Comparison of ENCODE assay signal across 8 cellular contexts in the genomic region with DNA sequence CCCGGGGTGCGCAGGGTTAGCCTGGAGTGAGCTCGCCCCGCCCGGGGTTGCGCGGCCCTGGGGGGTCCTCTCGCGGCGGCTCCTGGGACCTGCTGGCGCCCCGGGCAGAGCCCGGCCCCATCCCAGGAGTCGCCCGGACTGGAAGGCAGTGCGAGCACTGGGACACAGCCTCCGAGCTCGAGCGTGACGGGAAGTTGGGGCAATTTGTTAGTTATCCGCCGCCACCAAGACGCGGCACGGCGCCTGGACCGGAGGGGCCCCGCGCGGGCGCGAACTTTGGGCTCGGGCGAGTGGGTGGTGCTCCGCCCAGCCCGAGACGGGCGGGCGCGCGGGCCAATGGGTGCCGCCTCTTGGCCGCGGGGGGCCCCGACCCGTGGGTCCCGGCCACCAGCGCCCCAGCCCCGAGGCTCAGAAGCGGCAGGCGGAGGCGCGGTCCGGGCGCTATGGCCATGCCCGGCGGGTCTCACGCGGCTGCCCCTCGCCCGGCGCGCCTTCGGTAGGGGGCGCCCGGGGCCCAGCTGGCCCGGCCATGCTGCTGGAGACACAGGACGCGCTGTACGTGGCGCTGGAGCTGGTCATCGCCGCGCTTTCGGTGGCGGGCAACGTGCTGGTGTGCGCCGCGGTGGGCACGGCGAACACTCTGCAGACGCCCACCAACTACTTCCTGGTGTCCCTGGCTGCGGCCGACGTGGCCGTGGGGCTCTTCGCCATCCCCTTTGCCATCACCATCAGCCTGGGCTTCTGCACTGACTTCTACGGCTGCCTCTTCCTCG. TPM values are rescaled to one million over a fixed set of nuclear protein-coding genes. Genes with fewer than 3 reads are reported as not detected.
DNase-seq lines count a peak whose midpoint lies in the region; ATAC-seq and TF ChIP-seq lines count a peak whose summit lies in the region.

A gene (plus strand): TSS at position 411 of the 773 bp plus-strand sequence. CDS start 119 bp downstream, at position 530.

- CTCF ChIA-PET in IMR-90 (lab: Yijun Ruan, JAX) = interaction anchor here (0.6 to 2.1 kb wide), 9 partner anchors 13 to 93 kb away, joined by 3 to 8 read pairs (median 3); a partner anchor contains a TSS

- H3K27me3 ChIP-seq in IMR-90 (ENCODE audit: control insufficient read depth, insufficient read depth, low read length) = no peaks in the 10 kb centered on the region
- H3K27me3 ChIP-seq in body of pancreas = no peaks in the 10 kb centered on the region
- peaks cover 18% of the 10 kb centered on the region for H3K27me3 ChIP-seq in iPS DF 6.9 (ENCODE audit: control insufficient read depth, insufficient read depth, low read length)
- peaks cover 14 to 29% (median 22%) of the 10 kb centered on the region in 3 donors for H3K27me3 ChIP-seq in gastrocnemius medialis

- TF ChIP-seq POLR2A in IMR-90 (IDR thresholded peaks at IDR 0.05; ENCODE audit: low read depth, low read length) (peak; percentile 41; the same call in 1 of the 2 replicates), body of pancreas (IDR thresholded peaks at IDR 0.05) (peak in 2 of 3 donors; percentile 17 to 19), gastrocnemius medialis (IDR thresholded peaks at IDR 0.05) (no peak)

- H2AK5ac ChIP-seq in IMR-90 (ENCODE audit: low read depth, low read length) = peak within 1 kb of the TSS; percentile 82

- peak; percentile 61 to 62 for ATAC-seq in activated CD4-positive, CD25-positive, alpha-beta regulatory T cell treated with anti-CD3 and anti-CD28 coated beads, Interleukin-2, amount 50 U/mL, for 24 hours
- ATAC-seq in IMR-90 (ENCODE audit: low read depth) (peak; percentile 83), body of pancreas (peak; percentile 77), gastrocnemius medialis (peak; percentile 60 to 73), HG02870 (IDR thresholded peaks at IDR 0.05; ENCODE audit: unreplicated experiment) (no peak)

- peak within 1 kb of the TSS; percentile 87; the same call in 2 of the 3 replicates for H2BK15ac ChIP-seq in IMR-90 (ENCODE audit: low read depth, low read length)

- H4K20me1 ChIP-seq in IMR-90 (ENCODE audit: insufficient read depth, low read length) = no peaks in the 10 kb centered on the region

- peak within 1 kb of the TSS; percentile 86 for H3K9ac ChIP-seq in IMR-90 (ENCODE audit: low read depth, low read length)

- H3K79me1 ChIP-seq in IMR-90 (ENCODE audit: low read depth in 1 of 2, low read length in 2 of 2) = peaks cover 11 to 32% of the 10 kb centered on the region in 2 experiments

- no peak for DNase-seq in activated CD4-positive, CD25-positive, alpha-beta regulatory T cell (lab: John Stamatoyannopoulos, UW)
- peak; percentile 71 for DNase-seq in IMR-90
- DNase-seq in SW480 (ENCODE audit: low spot score) = peak; percentile 69
- DNase-seq in body of pancreas = peak; percentile 54 to 71 (median 63)
- no peak for DNase-seq in iPS DF 6.9 (ENCODE audit: low read depth, low spot score)
- no peak for DNase-seq in gastrocnemius medialis

- TF ChIP-seq RAD21 in IMR-90 (IDR thresholded peaks at IDR 0.05; ENCODE audit: low read length) = peak; percentile 57

- dilution Hi-C loops in IMR-90 (cut with HindIII; ENCODE audit: low sequenced_read_pairs, unreplicated experiment) = no loop called here

- peak within 1 kb of the TSS; percentile 81 for H3K4ac ChIP-seq in IMR-90 (ENCODE audit: low read depth, low read length)

- H4K8ac ChIP-seq in IMR-90 (ENCODE audit: low read depth in 2 of 2, low read length in 2 of 2) = peak within 1 kb of the TSS; percentile 80 to 97

- POLR2A ChIA-PET in IMR-90 (lab: Charles Lee; ENCODE audit: unreplicated experiment) = interaction anchor here (0.6 kb wide), 1 partner anchor 14 kb away, joined by 3 read pairs; no protein-coding TSS in a partner anchor

- H2AK9ac ChIP-seq in IMR-90 (replicated peaks; ENCODE audit: low read depth, low read length, poor library complexity) = peak within 1 kb of the TSS; percentile 63

- peaks cover 20% of the 10 kb centered on the region for H3K4me1 ChIP-seq in IMR-90 (ENCODE audit: control insufficient read depth, insufficient read depth, low read length)
- peaks cover 16% of the 10 kb centered on the region for H3K4me1 ChIP-seq in body of pancreas
- peaks cover 5% of the 10 kb centered on the region; the same call in 1 of the 2 replicates for H3K4me1 ChIP-seq in iPS DF 6.9 (ENCODE audit: control insufficient read depth, insufficient read depth, low read length)
- H3K4me1 ChIP-seq in gastrocnemius medialis = peaks cover 0 to 14% of the 10 kb centered on the region in 2 donors

- H2BK120ac ChIP-seq in IMR-90 (ENCODE audit: low read depth, low read length) = peak within 1 kb of the TSS; percentile 87

- H4K91ac ChIP-seq in IMR-90 (ENCODE audit: insufficient read depth, low read depth, low read length) = peak within 1 kb of the TSS; percentile 95

- H2AFZ ChIP-seq in IMR-90 (replicated peaks; ENCODE audit: low read length, poor library complexity) = peak within 1 kb of the TSS; percentile 98

- no TSS peak for BruUV-seq in IMR-90 (replicated peaks; lab: Mats Ljungman, UMichigan)

- H3K9me3 ChIP-seq in IMR-90 (ENCODE audit: control insufficient read depth, insufficient read depth, low read length) = no peaks in the 10 kb centered on the region
- no peaks in the 10 kb centered on the region for H3K9me3 ChIP-seq in body of pancreas
- H3K9me3 ChIP-seq in iPS DF 6.9 (ENCODE audit: control insufficient read depth, insufficient read depth, low read length) = no peaks in the 10 kb centered on the region
- no peaks in the 10 kb centered on the region for H3K9me3 ChIP-seq in gastrocnemius medialis

- peak within 1 kb of the TSS; percentile 91 for H3K4me2 ChIP-seq in IMR-90 (ENCODE audit: low read depth, low read length)

- H3K18ac ChIP-seq in IMR-90 (ENCODE audit: low read depth, low read length) = peak within 1 kb of the TSS; percentile 79

- TF ChIP-seq CTCF in IMR-90 (conservative IDR thresholded peaks at IDR 0.05; ENCODE audit: low read depth, low read length) = peak; percentile 70
- TF ChIP-seq CTCF in body of pancreas (IDR thresholded peaks at IDR 0.05) = peak in 6 of 7 experiments; percentile 18 to 63 (median 37)
- peak in 4 of 5 experiments; percentile 24 to 45 (median 34) for TF ChIP-seq CTCF in gastrocnemius medialis (IDR thresholded peaks at IDR 0.05 in 4 of 5, conservative IDR thresholded peaks at IDR 0.05 in 1 of 5)

- H3K27ac ChIP-seq in IMR-90 (ENCODE audit: insufficient read depth, low read length) (peak within 1 kb of the TSS; percentile 81), body of pancreas (peak within 1 kb of the TSS in 3 of 4 donors; percentile 30 to 51 (median 36)), iPS DF 6.9 (ENCODE audit: low read length) (no peak within 1 kb of the TSS), gastrocnemius medialis (peak within 1 kb of the TSS in 1 of 4 donors; percentile 8)

- peak within 1 kb of the TSS; percentile 45 for H4K5ac ChIP-seq in IMR-90 (ENCODE audit: low read depth, low read length)

- H3K4me3 ChIP-seq in IMR-90 (ENCODE audit: insufficient read depth, low read depth, low read length) = peak within 1 kb of the TSS; percentile 73
- peak within 1 kb of the TSS; percentile 15 to 61 for H3K4me3 ChIP-seq in body of pancreas
- H3K4me3 ChIP-seq in iPS DF 6.9 (ENCODE audit: low read length) = peak within 1 kb of the TSS; percentile 33; the same call in 1 of the 2 replicates
- H3K4me3 ChIP-seq in gastrocnemius medialis = peak within 1 kb of the TSS; percentile 52 to 66 (median 60)

- intact Hi-C loops in IMR-90 (cut with micrococcal nuclease) = loop anchor here (1.0 kb wide), 1 partner anchor 117 kb away; no protein-coding TSS in a partner anchor
- intact Hi-C loops in body of pancreas (cut with DNase I) = no loop called here
- intact Hi-C loops in gastrocnemius medialis (cut with DNase I; ENCODE audit: low total_unique reads) = no loop called here

- in situ Hi-C loops in IMR-90 (cut with MboI; ENCODE audit: low sequenced_read_pairs) (no loop called here), gastrocnemius medialis (cut with MboI; ENCODE audit: low sequenced_read_pairs in 4 of 4) (no loop called here)

- H2BK20ac ChIP-seq in IMR-90 (ENCODE audit: low read depth, low read length) = peak within 1 kb of the TSS; percentile 73

- 0% methylated on average over 44 of the region's 90 CpGs; no CpG with 5 or more reads in 1 of the 2 experiments for whole genome bisulfite sequencing in IMR-90 (ENCODE audit: extremely low coverage in 2 of 2, insufficient read length in 1 of 2), 2 experiments
- WGBS in body of pancreas, 2 donors = 0% methylated on average over 88 of the region's 90 CpGs; no CpG with 5 or more reads in 1 of the 2 donors
- WGBS in iPS DF 6.9 (ENCODE audit: insufficient coverage, insufficient read length) = no CpG with 5 or more reads among the region's 90 CpGs

- peaks cover 18% of the 10 kb centered on the region; the same call in 1 of the 2 replicates for H3K9me1 ChIP-seq in IMR-90 (ENCODE audit: insufficient read depth, low read length)

- H3K36me3 ChIP-seq in IMR-90 (ENCODE audit: control insufficient read depth, insufficient read depth, low read length) (no peaks in the 10 kb centered on the region), body of pancreas (replicated peaks in 1 of 2; ENCODE audit: insufficient read depth in 1 of 2, low read depth in 2 of 2) (no peaks in the 10 kb centered on the region), iPS DF 6.9 (ENCODE audit: control insufficient read depth, insufficient read depth, low read length) (no peaks in the 10 kb centered on the region), gastrocnemius medialis (no peaks in the 10 kb centered on the region)

- H2BK5ac ChIP-seq in IMR-90 (ENCODE audit: low read depth, low read length, poor library complexity, severe bottlenecking) = peak within 1 kb of the TSS; percentile 69

- H3K23ac ChIP-seq in IMR-90 (ENCODE audit: low read depth, low read length) = peak within 1 kb of the TSS; percentile 97; the same call in 1 of the 2 replicates

- H3K56ac ChIP-seq in IMR-90 (ENCODE audit: extremely low read depth, insufficient read depth, low read length) = peak within 1 kb of the TSS; percentile 77

- peak within 1 kb of the TSS; percentile 95 for H3K14ac ChIP-seq in IMR-90 (replicated peaks; ENCODE audit: low read depth, low read length)

TF ChIP-seq in IMR-90, 13 proteins besides CTCF, POLR2A, EP300 and RAD21 (continues in another document):
- TF ChIP-seq CHD1 (IDR thresholded peaks at IDR 0.05; ENCODE audit: low read depth, low read length) = no peak
- TF ChIP-seq NFE2L2 (IDR thresholded peaks at IDR 0.05; ENCODE audit: low read depth, low read length) = no peak
- TF ChIP-seq MAFK (IDR thresholded peaks at IDR 0.05; ENCODE audit: low read depth, low read length) = no peak

RNA-seq across cellular contexts. Expression of the gene that starts here (rescaled TPM):
- total RNA-seq in IMR-90 (2012; rRNA removed) = 5.2 and 5.8 TPM in 2 replicates
- polyA plus RNA-seq in IMR-90 (2012; rRNA removed) = 5.5 and 6.1 TPM in 2 replicates
- 2.7 and 7.4 TPM in 2 replicates for polyA plus RNA-seq in IMR-90 (2012; cell fraction: cytosol; rRNA removed)
- polyA plus RNA-seq in IMR-90 (2012; cell fraction: nucleus; rRNA removed; ENCODE audit: low replicate concordance) = 2.3 and 3.4 TPM in 2 replicates
- 1 to 10 TPM; 1.3 to 1.8 TPM for total RNA-seq in body of pancreas
- 1 to 10 TPM in 1 of 4 donors, under 1 TPM in 1, not detected in 2; 0.25 to 1.4 TPM for total RNA-seq in gastrocnemius medialis

Comparison
In these comparisons a context has a peak if more than half of its experiments do, and no peak if none do; other contexts are left out.
1. DNase-seq: peak in IMR-90 (single experiment), SW480 (single experiment) and body of pancreas (4 of 4); none in activated CD4-positive, CD25-positive, alpha-beta regulatory T cell (0 of 4), iPS DF 6.9 (single experiment) and gastrocnemius medialis (0 of 2).
2. POLR2A ChIP-seq: peak in IMR-90 (single experiment) and body of pancreas (2 of 3); none in gastrocnemius medialis (0 of 2).
3. Peak in every context shown above with its lines, with median percentiles within 50 percentile points of each other: H3K4me3 ChIP-seq and CTCF ChIP-seq.